Comparison of ENCODE assay signal across 8 cellular contexts in genomic region chr3:171460226-171461086, GRCh38. TPM values are rescaled to one million over a fixed set of nuclear protein-coding genes. Genes with fewer than 3 reads are reported as not detected.
DNase-seq lines count a peak whose midpoint lies in the region; ATAC-seq and TF ChIP-seq lines count a peak whose summit lies in the region.

TNIK (minus strand) TSS chr3:171460405; CDS start chr3:171460063, 342 bp downstream.

- TF ChIP-seq CTCF in coronary artery (IDR thresholded peaks at IDR 0.05): no peak
- peak in 1 of 2 donors; percentile 8 for TF ChIP-seq CTCF in left lung (IDR thresholded peaks at IDR 0.05)

- peaks cover 44% of the 10 kb centered on the region for H3K4me1 Mint-ChIP-seq in activated CD4-positive, alpha-beta T cell treated with anti-CD3 and anti-CD28 coated beads, Interleukin-2, amount 10 ng/mL, durations not matched to agents 24 days and 14 days

- no peaks in the 10 kb centered on the region for H3K27me3 Mint-ChIP-seq in activated CD4-positive, alpha-beta T cell treated with anti-CD3 and anti-CD28 coated beads, Interleukin-2, amount 10 ng/mL, durations not matched to agents 24 days and 14 days

- intact Hi-C loops in activated CD4-positive, alpha-beta T cell treated with anti-CD3 and anti-CD28 coated beads, Interleukin-2, amount 10 ng/mL, durations not matched to agents 24 days and 14 days (cut with micrococcal nuclease): loop anchor here (1.0 to 2.0 kb wide), 7 partner anchors 20 to 1290 kb away; partner anchors contain the start of gene ECT2
- intact Hi-C loops in left lung (cut with DNase I): no loop called here

- H3K36me3 ChIP-seq in left lung: no peaks in the 10 kb centered on the region

- peaks cover 0 to 62% of the 10 kb centered on the region in 2 donors for H3K27me3 ChIP-seq in left lung

- H3K9me3 Mint-ChIP-seq in activated CD4-positive, alpha-beta T cell treated with anti-CD3 and anti-CD28 coated beads, Interleukin-2, amount 10 ng/mL, durations not matched to agents 24 days and 14 days: no peaks in the 10 kb centered on the region

- peak within 1 kb of the TSS; percentile 96 for H3K4me3 Mint-ChIP-seq in activated CD4-positive, alpha-beta T cell treated with anti-CD3 and anti-CD28 coated beads, Interleukin-2, amount 10 ng/mL, durations not matched to agents 24 days and 14 days

- peak within 1 kb of the TSS; percentile 97 for H3K4me3 ChIP-seq in coronary artery
- H3K4me3 ChIP-seq in left lung: peak within 1 kb of the TSS; percentile 72 to 75

- H3K27ac Mint-ChIP-seq in activated CD4-positive, alpha-beta T cell treated with anti-CD3 and anti-CD28 coated beads, Interleukin-2, amount 10 ng/mL, durations not matched to agents 24 days and 14 days: peak within 1 kb of the TSS; percentile 91

- peaks cover 4% of the 10 kb centered on the region for H3K36me3 Mint-ChIP-seq in activated CD4-positive, alpha-beta T cell treated with anti-CD3 and anti-CD28 coated beads, Interleukin-2, amount 10 ng/mL, durations not matched to agents 24 days and 14 days (ENCODE audit: low read depth)

- H3K27ac ChIP-seq in coronary artery (peak within 1 kb of the TSS; percentile 74 to 78), left lung (peak within 1 kb of the TSS; percentile 80 to 84)

- ATAC-seq in GM19025 (IDR thresholded peaks at IDR 0.05; ENCODE audit: low read depth, unreplicated experiment) (peak; percentile 78), HG03280 (IDR thresholded peaks at IDR 0.05; ENCODE audit: unreplicated experiment) (peak; percentile 74), left lung (peak; percentile 96)

- no peaks in the 10 kb centered on the region for H3K9me3 ChIP-seq in left lung

- H3K4me1 ChIP-seq in left lung: peaks cover 12 to 45% of the 10 kb centered on the region in 2 donors

- DNase-seq in Ammon's horn (ENCODE audit: low spot score): peak; percentile 99
- DNase-seq in NCI-H510A (lab: John Stamatoyannopoulos, UW): peak; percentile 56
- peak; percentile 98 for DNase-seq in activated CD4-positive, alpha-beta T cell treated with anti-CD3 and anti-CD28 coated beads, Interleukin-2, amount 10 ng/mL, durations not matched to agents 24 days and 14 days
- peak; percentile 91 for DNase-seq in coronary artery (ENCODE audit: low spot score)
- peak; percentile 96 for DNase-seq in left lung
- DNase-seq in stimulated activated CD4-positive, alpha-beta T cell treated with anti-CD3 and anti-CD28 coated beads, Interleukin-2, amount 100 ng/mL, for 4 hours (ENCODE audit: low read depth): peak; percentile 96

RNA-seq across cellular contexts. Expression of gene TNIK, which starts in this region (rescaled TPM):
- 24.5 and 27.4 TPM in 2 replicates for total RNA-seq in activated CD4-positive, alpha-beta T cell treated with anti-CD3 and anti-CD28 coated beads, Interleukin-2, amount 10 ng/mL, durations not matched to agents 24 days and 14 days
- total RNA-seq in left lung: 10 to 100 TPM; 41.3 to 42.0 TPM

Comparison
In these comparisons a context has a peak if more than half of its experiments do, and no peak if none do; other contexts are left out.
1. Peak in every context shown above with its lines: DNase-seq, ATAC-seq, H3K4me3 ChIP-seq and H3K27ac ChIP-seq.